Comparison of ENCODE assay signal across 16 cellular contexts in genomic region chr21:31623664-31624063, GRCh38. TPM values are rescaled to one million over a fixed set of nuclear protein-coding genes. Genes with fewer than 3 reads are reported as not detected.
A peak's percentile ranks its signal among the peaks of the same experiment; 100 is the strongest.
DNase-seq lines count a peak whose midpoint lies in the region; ATAC-seq and TF ChIP-seq lines count a peak whose summit lies in the region.
"Had no signal": no experiment of that assay in that cellular context is flagged by ENCODE, and none has a peak within 500 bp of the region (broad histone marks: within the 10 kb centered on the region; RNA-seq: fewer than 3 reads in every experiment).

No MANE protein-coding gene starts in this region.

- POLR2A ChIA-PET in Panc1 (lab: Charles Lee), result no interaction called here

- TF ChIP-seq CTCF in Panc1 (IDR thresholded peaks at IDR 0.05) (peak; percentile 19), fibroblast of pulmonary artery (IDR thresholded peaks at IDR 0.05; ENCODE audit: low read length, missing control alignments) (no peak), ascending aorta (IDR thresholded peaks at IDR 0.05) (no peak)

- H3K4me1 ChIP-seq in Panc1 (ENCODE audit: control insufficient read depth, insufficient read depth, low read length) (no peaks in the 10 kb centered on the region), ascending aorta (no peaks in the 10 kb centered on the region)
- H3K4me1 ChIP-seq: colonic mucosa had no signal

- CTCF ChIA-PET in Panc1 (lab: Charles Lee), result no interaction called here

- BruUV-seq in Panc1 (replicated peaks; lab: Mats Ljungman, UMichigan), result no TSS peak

- no peak overlapping the region for H3K4me3 ChIP-seq in Panc1 (ENCODE audit: low read depth in 2 of 2, low read length in 2 of 2)
- no peak overlapping the region for H3K4me3 ChIP-seq in fibroblast of pulmonary artery (replicated peaks; ENCODE audit: low read depth, low read length)
- no peak overlapping the region for H3K4me3 ChIP-seq in ascending aorta
- H3K4me3 ChIP-seq: colonic mucosa had no signal

- H3K9me3 ChIP-seq in Panc1 (ENCODE audit: control insufficient read depth, insufficient read depth, low read depth, low read length) (no peaks in the 10 kb centered on the region), ascending aorta (no peaks in the 10 kb centered on the region)
- H3K9me3 ChIP-seq: colonic mucosa had no signal

- no peak for ATAC-seq in Panc1
- no peak for ATAC-seq in left ventricle myocardium superior
- ATAC-seq in GM19455 (IDR thresholded peaks at IDR 0.05; ENCODE audit: unreplicated experiment), result no peak
- no peak for ATAC-seq in GM19452 (IDR thresholded peaks at IDR 0.05; ENCODE audit: unreplicated experiment)
- ATAC-seq: stimulated activated memory B cell treated with anti-CD40 and anti-IgM and Interleukin-4, amounts not matched to agents 10 μg/mL and 1 μg/mL and 100 μg/mL, for 72 hours had no signal

- in situ Hi-C loops in Panc1 (cut with HindIII; ENCODE audit: low pct_unique_long_range_greater_than_20kb, low sequenced_read_pairs), result no loop called here

- H3K36me3 ChIP-seq in Panc1 (ENCODE audit: control insufficient read depth, insufficient read depth, low read length) (no peaks in the 10 kb centered on the region), ascending aorta (no peaks in the 10 kb centered on the region)
- H3K36me3 ChIP-seq: colonic mucosa had no signal

- H3K27ac ChIP-seq in Panc1 (ENCODE audit: low read length) (no peak overlapping the region), ascending aorta (no peak overlapping the region)
- H3K27ac ChIP-seq: colonic mucosa had no signal

- DNase-seq in COLO829 (ENCODE audit: low spot score), result peak; percentile 25
- peak; percentile 23 for DNase-seq in GM19240 (ENCODE audit: insufficient read length, low spot score)
- no peak for DNase-seq in Panc1 (ENCODE audit: low read depth, low spot score)
- peak; percentile 4 for DNase-seq in fibroblast of pulmonary artery (ENCODE audit: low read depth)
- DNase-seq in ascending aorta (ENCODE audit: low spot score in 2 of 2), result no peak
- no peak for DNase-seq in left ventricle myocardium superior
- DNase-seq: activated CD8-positive, alpha-beta memory T cell treated with anti-CD3 and anti-CD28 coated beads, Interleukin-2, amount 50 U/mL, for 4 hours; colonic mucosa; DMS153; immature natural killer cell; NCI-H1417; SHP77 treated with DMSO at 0.1 percent for 48 hours; stimulated activated CD4-positive, alpha-beta T cell treated with anti-CD3 and anti-CD28 coated beads, Interleukin-4, amount 100 ng/mL, for 24 hours had no signal

- no peaks in the 10 kb centered on the region for H3K27me3 ChIP-seq in Panc1 (ENCODE audit: control insufficient read depth, insufficient read depth, low read length)
- H3K27me3 ChIP-seq in ascending aorta, result no peaks in the 10 kb centered on the region
- H3K27me3 ChIP-seq: colonic mucosa had no signal

- intact Hi-C loops in Panc1 (cut with micrococcal nuclease; ENCODE audit: unreplicated experiment) (no loop called here), ascending aorta (cut with DNase I) (no loop called here), left ventricle myocardium superior (cut with micrococcal nuclease) (no loop called here)

RNA-seq across cellular contexts. Expression of gene SOD1, which starts 35.8 kb away (rescaled TPM):
- total RNA-seq in Panc1 (2021; ENCODE audit: unreplicated experiment), result 221 TPM
- 315 TPM for polyA plus RNA-seq in Panc1 (2012; ENCODE audit: insufficient read length)
- total RNA-seq in ascending aorta, result 87.7 TPM
- total RNA-seq in left ventricle myocardium superior, result 433 TPM

Comparison
In these comparisons a context has a peak if more than half of its experiments do, and no peak if none do; other contexts are left out.
1. DNase-seq: peak in COLO829 (single experiment), GM19240 (single experiment) and fibroblast of pulmonary artery (single experiment); none in Panc1 (single experiment), ascending aorta (0 of 2) and left ventricle myocardium superior (single experiment).